ENCODE assay signal across 11 cellular contexts in the genomic region with DNA sequence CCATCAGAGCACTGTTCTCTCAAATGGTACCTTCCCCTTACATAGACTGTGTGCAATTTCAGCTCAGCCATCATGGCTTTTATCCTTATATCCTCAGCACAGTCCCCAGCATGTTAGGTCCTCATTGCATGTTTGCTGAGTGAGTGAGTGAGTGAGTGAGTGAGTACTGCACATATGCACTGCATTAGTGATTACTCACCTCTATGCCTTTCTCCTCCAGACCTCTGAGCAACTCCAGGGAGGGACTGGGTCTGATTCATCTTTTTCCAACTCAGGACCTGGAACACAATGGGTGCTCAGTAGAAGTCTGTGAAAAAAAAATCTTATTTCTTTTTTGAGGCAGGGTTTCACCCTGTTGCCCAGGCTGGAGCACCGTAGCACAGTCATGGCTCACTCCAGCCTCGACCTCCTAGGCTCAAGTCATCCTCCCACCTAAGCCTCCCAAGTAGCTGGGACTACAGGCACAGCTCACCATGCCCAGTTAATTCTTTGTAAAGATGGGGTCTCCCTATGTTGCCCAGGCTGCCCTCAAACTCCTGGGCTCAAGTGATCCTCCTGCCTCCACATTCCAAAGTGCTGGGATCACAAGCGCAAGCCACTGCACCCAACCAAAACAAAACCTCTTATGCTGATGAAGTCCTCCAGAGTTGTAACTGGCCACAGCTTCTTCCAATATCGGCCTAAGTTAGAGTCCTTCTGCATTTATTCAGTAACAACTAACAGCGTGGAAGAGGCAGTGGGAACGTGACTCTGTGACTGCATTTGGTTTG. TPM values are rescaled to one million over a fixed set of nuclear protein-coding genes. Genes with fewer than 3 reads are reported as not detected.
A peak's percentile ranks its signal among the peaks of the same experiment; 100 is the strongest.
DNase-seq lines count a peak whose midpoint lies in the region; ATAC-seq lines count a peak whose summit lies in the region.
"Had no signal": no experiment of that assay in that cellular context is flagged by ENCODE, and none has a peak within 500 bp of the region (broad histone marks: within the 10 kb centered on the region; RNA-seq: fewer than 3 reads in every experiment).

No MANE protein-coding gene starts in this region.

- no peaks in the 10 kb centered on the region for H3K9me3 Mint-ChIP-seq in stimulated activated effector memory CD8-positive, alpha-beta T cell treated with anti-CD3 and anti-CD28 coated beads, Interleukin-12 subunit alpha, Interleukin-12 subunit beta, amount 100 ng/mL, for 72 hours
- H3K9me3 Mint-ChIP-seq in activated naive CD4-positive, alpha-beta T cell treated with anti-CD3 and anti-CD28 coated beads for 36 hours = no peaks in the 10 kb centered on the region

- H3K4me3 Mint-ChIP-seq in stimulated activated effector memory CD8-positive, alpha-beta T cell treated with anti-CD3 and anti-CD28 coated beads, Interleukin-12 subunit alpha, Interleukin-12 subunit beta, amount 100 ng/mL, for 72 hours = peak overlapping the region; percentile 44
- H3K4me3 Mint-ChIP-seq in activated naive CD4-positive, alpha-beta T cell treated with anti-CD3 and anti-CD28 coated beads for 36 hours = no peak overlapping the region

- no peak overlapping the region for H3K4me3 ChIP-seq in SJSA1
- H3K4me3 ChIP-seq: right atrium auricular region had no signal

- no peaks in the 10 kb centered on the region; the same call in 1 of the 2 replicates for H3K9me3 ChIP-seq in SJSA1 (replicated peaks)
- H3K9me3 ChIP-seq: right atrium auricular region had no signal

- H3K36me3 Mint-ChIP-seq in stimulated activated effector memory CD8-positive, alpha-beta T cell treated with anti-CD3 and anti-CD28 coated beads, Interleukin-12 subunit alpha, Interleukin-12 subunit beta, amount 100 ng/mL, for 72 hours = no peaks in the 10 kb centered on the region
- H3K36me3 Mint-ChIP-seq in activated naive CD4-positive, alpha-beta T cell treated with anti-CD3 and anti-CD28 coated beads for 36 hours (ENCODE audit: low read depth) = no peaks in the 10 kb centered on the region

- CTCF ChIA-PET in activated naive CD4-positive, alpha-beta T cell treated with anti-CD3 and anti-CD28 coated beads for 36 hours (lab: Charles Lee) = interaction anchor here (0.6 to 1.8 kb wide), 7 partner anchors 9 to 594 kb away, joined by 3 to 7 read pairs (median 3); partner anchors contain the start of gene RNU5D-1

- intact Hi-C loops in activated naive CD4-positive, alpha-beta T cell treated with anti-CD3 and anti-CD28 coated beads for 36 hours (cut with micrococcal nuclease) = no loop called here

- peak overlapping the region; percentile 11 for H3K27ac Mint-ChIP-seq in stimulated activated effector memory CD8-positive, alpha-beta T cell treated with anti-CD3 and anti-CD28 coated beads, Interleukin-12 subunit alpha, Interleukin-12 subunit beta, amount 100 ng/mL, for 72 hours
- H3K27ac Mint-ChIP-seq in activated naive CD4-positive, alpha-beta T cell treated with anti-CD3 and anti-CD28 coated beads for 36 hours = no peak overlapping the region

- H3K27me3 Mint-ChIP-seq in activated naive CD4-positive, alpha-beta T cell treated with anti-CD3 and anti-CD28 coated beads for 36 hours (ENCODE audit: low read depth) = no peaks in the 10 kb centered on the region

- ATAC-seq in stimulated activated effector memory CD8-positive, alpha-beta T cell treated with anti-CD3 and anti-CD28 coated beads, Interleukin-12 subunit alpha, Interleukin-12 subunit beta, amount 100 ng/mL, for 72 hours = no peak

- no peaks in the 10 kb centered on the region for H3K36me3 ChIP-seq in SJSA1
- H3K36me3 ChIP-seq: right atrium auricular region had no signal

- peaks cover 21% of the 10 kb centered on the region for H3K4me1 Mint-ChIP-seq in stimulated activated effector memory CD8-positive, alpha-beta T cell treated with anti-CD3 and anti-CD28 coated beads, Interleukin-12 subunit alpha, Interleukin-12 subunit beta, amount 100 ng/mL, for 72 hours
- H3K4me1 Mint-ChIP-seq in activated naive CD4-positive, alpha-beta T cell treated with anti-CD3 and anti-CD28 coated beads for 36 hours (ENCODE audit: low read depth) = peaks cover 10% of the 10 kb centered on the region

- H3K27me3 ChIP-seq in SJSA1 (replicated peaks) = peaks cover 7% of the 10 kb centered on the region; the same call in 1 of the 2 replicates
- H3K27me3 ChIP-seq: right atrium auricular region had no signal

- peak; percentile 47 for DNase-seq in DMS53 (lab: John Stamatoyannopoulos, UW)
- DNase-seq in DMS53 treated with DMSO at 0.1 percent for 48 hours (lab: John Stamatoyannopoulos, UW; ENCODE audit: unreplicated experiment) = no peak
- peak; percentile 86 to 87 for DNase-seq in SJSA1 (ENCODE audit: low read depth in 1 of 2, low spot score in 2 of 2)
- peak; percentile 76 for DNase-seq in fibroblast of gingiva (ENCODE audit: low read depth)
- DNase-seq in stimulated activated effector memory CD8-positive, alpha-beta T cell treated with anti-CD3 and anti-CD28 coated beads, Interleukin-12 subunit alpha, Interleukin-12 subunit beta, amount 100 ng/mL, for 72 hours (ENCODE audit: low spot score in 2 of 2) = no peak
- DNase-seq in effector CD8-positive, alpha-beta T cell (lab: John Stamatoyannopoulos, UW) = no peak
- no peak for DNase-seq in SIG-M5 (lab: John Stamatoyannopoulos, UW)
- no peak for DNase-seq in activated naive CD4-positive, alpha-beta T cell treated with anti-CD3 and anti-CD28 coated beads for 36 hours

- peak overlapping the region; percentile 78 for H3K27ac ChIP-seq in SJSA1
- H3K27ac ChIP-seq: 22Rv1, right atrium auricular region had no signal

- peaks cover 21% of the 10 kb centered on the region for H3K4me1 ChIP-seq in SJSA1 (replicated peaks)
- H3K4me1 ChIP-seq: right atrium auricular region had no signal

RNA-seq across cellular contexts. Expression of gene RNU5D-1, which starts 23.7 kb away (rescaled TPM):
- total RNA-seq in SJSA1 (2014; rRNA removed; shearing (Covaris generic)) = not detected in 2 replicates
- total RNA-seq in activated naive CD4-positive, alpha-beta T cell treated with anti-CD3 and anti-CD28 coated beads for 36 hours = not detected
- total RNA-seq: lower leg skin, right atrium auricular region had no signal

RNA-seq across cellular contexts. Expression of gene KIF2C, which starts 32.3 kb away (rescaled TPM):
- total RNA-seq in SJSA1 (2014; rRNA removed; shearing (Covaris generic)) = 74.7 and 82.1 TPM in 2 replicates
- 100 to 1,000 TPM; 147 to 154 TPM for total RNA-seq in activated naive CD4-positive, alpha-beta T cell treated with anti-CD3 and anti-CD28 coated beads for 36 hours

RNA-seq across cellular contexts. Expression of gene ARMH1, which starts 32.8 kb away (rescaled TPM):
- not detected in 2 replicates for total RNA-seq in SJSA1 (2014; rRNA removed; shearing (Covaris generic))
- total RNA-seq in activated naive CD4-positive, alpha-beta T cell treated with anti-CD3 and anti-CD28 coated beads for 36 hours = 100 to 1,000 TPM; 143 to 155 TPM

RNA-seq across cellular contexts. Expression of gene TMEM53, which starts 33.0 kb away (rescaled TPM):
- total RNA-seq in SJSA1 (2014; rRNA removed; shearing (Covaris generic)) = 1.6 and 17.2 TPM in 2 replicates
- 1 to 10 TPM; 4.5 to 4.9 TPM for total RNA-seq in activated naive CD4-positive, alpha-beta T cell treated with anti-CD3 and anti-CD28 coated beads for 36 hours

Comparison
In these comparisons a context has a peak if more than half of its experiments do, and no peak if none do; other contexts are left out.
1. DNase-seq: peak in DMS53 (single experiment), SJSA1 (2 of 2) and fibroblast of gingiva (single experiment); none in DMS53 treated with DMSO at 0.1 percent for 48 hours (single experiment), stimulated activated effector memory CD8-positive, alpha-beta T cell treated with anti-CD3 and anti-CD28 coated beads, Interleukin-12 subunit alpha, Interleukin-12 subunit beta, amount 100 ng/mL, for 72 hours (0 of 2), effector CD8-positive, alpha-beta T cell (single experiment), SIG-M5 (single experiment) and activated naive CD4-positive, alpha-beta T cell treated with anti-CD3 and anti-CD28 coated beads for 36 hours (single experiment).
2. RNA of gene ARMH1, which starts 32.8 kb away (total RNA-seq): 143 to 155 TPM in activated naive CD4-positive, alpha-beta T cell treated with anti-CD3 and anti-CD28 coated beads for 36 hours; not detected in SJSA1; every median in the first group is over 100 times any median in the second.